1 cellular context compared by ENCODE assay signal in genomic region chr19:55640577-55641375, GRCh38.
TF ChIP-seq lines count a peak whose summit lies in the region.

ZNF580 (plus strand) TSS chr19:55641002; CDS start chr19:55642509, 1,507 bp downstream.

TF ChIP-seq in GM12878, 131 proteins besides CTCF, POLR2A, EP300 and RAD21 (continued from another document and continues in another):
- peak; percentile 86 for TF ChIP-seq ZBTB11 (CRISPR knock-in tag; IDR thresholded peaks at IDR 0.05)
- no peak for TF ChIP-seq E2F8 (IDR thresholded peaks at IDR 0.05; ENCODE audit: low read depth, partially characterized antibody)
- TF ChIP-seq CUX1 (IDR thresholded peaks at IDR 0.05; ENCODE audit: insufficient replicate concordance, low read depth, low read length), result no peak
- 0 out of 2 replicates have a peak, but pooled peaks have one; percentile 40 for TF ChIP-seq NKRF (conservative IDR thresholded peaks at IDR 0.05)
- TF ChIP-seq CHD2 (IDR thresholded peaks at IDR 0.05; ENCODE audit: borderline replicate concordance, low read depth, low read length), result 0 out of 2 replicates have a peak, but pooled peaks have one; percentile 13
- no peak for TF ChIP-seq ZSCAN29 (IDR thresholded peaks at IDR 0.05)
- no peak for TF ChIP-seq TCF12 (IDR thresholded peaks at IDR 0.05; ENCODE audit: low read depth, low read length)
- peak; percentile 56; the same call in 1 of the 2 replicates for TF ChIP-seq TAF1 (IDR thresholded peaks at IDR 0.05; ENCODE audit: borderline replicate concordance, low read depth, low read length)
- TF ChIP-seq DPF2 (IDR thresholded peaks at IDR 0.05), result 0 out of 2 replicates have a peak, but pooled peaks have one; percentile 15
- TF ChIP-seq STAT1 (conservative IDR thresholded peaks at IDR 0.05), result no peak
- 0 out of 2 replicates have a peak, but pooled peaks have one; percentile 39 for TF ChIP-seq BACH1 (IDR thresholded peaks at IDR 0.05; ENCODE audit: borderline replicate concordance)
- no peak for TF ChIP-seq MAX (IDR thresholded peaks at IDR 0.05; ENCODE audit: low read depth, low read length)
- TF ChIP-seq PAX5 (IDR thresholded peaks at IDR 0.05; ENCODE audit: borderline replicate concordance, low read depth, low read length), result peak; percentile 38; the same call in 1 of the 2 replicates
- TF ChIP-seq MEF2A (IDR thresholded peaks at IDR 0.05; ENCODE audit: insufficient read depth, low read depth, low read length), result no peak
- no peak; a peak in 1 of 3 replicates for TF ChIP-seq EGR1 (IDR thresholded peaks at IDR 0.05; ENCODE audit: borderline replicate concordance in 1 of 2, low read depth in 2 of 2, low read length in 2 of 2)
- TF ChIP-seq NFYA (IDR thresholded peaks at IDR 0.05; ENCODE audit: borderline replicate concordance, low read depth, low read length), result no peak
- TF ChIP-seq IKZF2 (IDR thresholded peaks at IDR 0.05), result no peak
- no peak for TF ChIP-seq CEBPZ (IDR thresholded peaks at IDR 0.05; ENCODE audit: low read depth, low read length)
- no peak for TF ChIP-seq KLF5 (IDR thresholded peaks at IDR 0.05; ENCODE audit: partially characterized antibody)
- TF ChIP-seq SMAD5 (IDR thresholded peaks at IDR 0.05; ENCODE audit: low read depth), result no peak
- TF ChIP-seq HDAC6 (IDR thresholded peaks at IDR 0.05; ENCODE audit: unreplicated experiment), result no peak
- peak in 1 of 2 experiments; percentile 69; a peak in 1 of 4 replicates for TF ChIP-seq SRF (IDR thresholded peaks at IDR 0.05; ENCODE audit: low read depth in 2 of 2, low read length in 2 of 2)
- TF ChIP-seq RELB (IDR thresholded peaks at IDR 0.05; ENCODE audit: low read depth), result no peak
- TF ChIP-seq POLR2AphosphoS2 (IDR thresholded peaks at IDR 0.05; ENCODE audit: low read depth, low read length), result peak; percentile 60; the same call in 1 of the 2 replicates
- no peak for TF ChIP-seq BCLAF1 (IDR thresholded peaks at IDR 0.05)
- no peak for TF ChIP-seq ZNF274 (IDR thresholded peaks at IDR 0.05; ENCODE audit: insufficient read depth, insufficient read length)
- no peak for TF ChIP-seq E2F4 (IDR thresholded peaks at IDR 0.05; ENCODE audit: low read depth, low read length)
